In genomic region chr17:51507444-51507843, GRCh38 we compare ENCODE assay signal across 16 cellular contexts.
DNase-seq lines count a peak whose midpoint lies in the region; ATAC-seq and TF ChIP-seq lines count a peak whose summit lies in the region.
"Had no signal": no experiment of that assay in that cellular context is flagged by ENCODE, and none has a peak within 500 bp of the region (broad histone marks: within the 10 kb centered on the region; RNA-seq: fewer than 3 reads in every experiment).

No MANE protein-coding gene starts in this region.

- H3K27me3 Mint-ChIP-seq in neural progenitor cell (ENCODE audit: insufficient read depth, low read depth), result no peaks in the 10 kb centered on the region

- no peak for ATAC-seq in GM21526 (IDR thresholded peaks at IDR 0.05; ENCODE audit: low FRiP score, unreplicated experiment)
- ATAC-seq: GM23338, T-helper 17 cell had no signal

- H3K9ac ChIP-seq in Karpas-422 (ENCODE audit: low read length) (no peak overlapping the region), neural progenitor cell (no peak overlapping the region)

- peaks cover 15% of the 10 kb centered on the region for H3K4me1 Mint-ChIP-seq in neural progenitor cell

- peak; percentile 24 for DNase-seq in Karpas-422
- peak; percentile 84 for DNase-seq in NCI-H446 treated with DMSO at 0.1 percent for 48 hours (lab: John Stamatoyannopoulos, UW)
- DNase-seq in SK-MEL-5 (ENCODE audit: low read depth, low spot score), result peak; percentile 17
- no peak for DNase-seq in neural progenitor cell (ENCODE audit: low spot score)
- no peak for DNase-seq in COLO829 (ENCODE audit: low spot score)
- no peak for DNase-seq in activated CD4-positive, alpha-beta T cell treated with anti-CD3 and anti-CD28 coated beads for 48 hours
- DNase-seq: ACHN; AML-193; CD4-positive, CD25-positive, alpha-beta regulatory T cell; KG1; NCI-H1048; NCI-H2171; T-helper 17 cell had no signal

- H3K4me3 ChIP-seq in Karpas-422 (ENCODE audit: low read length) (no peak overlapping the region), neural progenitor cell (no peak overlapping the region)
- H3K4me3 ChIP-seq: GM23338 had no signal

- no peak for TF ChIP-seq CTCF in neural progenitor cell (IDR thresholded peaks at IDR 0.05)

- H3K27me3 ChIP-seq in Karpas-422 (ENCODE audit: low read length) (0 out of 2 replicates have a peak, but pooled peaks cover 2% of the 10 kb centered on the region), neural progenitor cell (peaks cover 4% of the 10 kb centered on the region)

- H3F3A ChIP-seq in neural progenitor cell (ENCODE audit: low read depth), result no peaks in the 10 kb centered on the region

- H3K4me1 ChIP-seq in Karpas-422 (ENCODE audit: low read length) (no peaks in the 10 kb centered on the region), neural progenitor cell (no peaks in the 10 kb centered on the region)

- in situ Hi-C loops in SK-MEL-5 (cut with HindIII; ENCODE audit: low pct_unique_long_range_greater_than_20kb, low sequenced_read_pairs), result no loop called here

- H3K36me3 ChIP-seq in Karpas-422 (ENCODE audit: insufficient read depth, low read length) (no peaks in the 10 kb centered on the region), neural progenitor cell (no peaks in the 10 kb centered on the region)

- no peaks in the 10 kb centered on the region for H3K36me3 Mint-ChIP-seq in neural progenitor cell
- H3K36me3 Mint-ChIP-seq: CD4-positive, CD25-positive, alpha-beta regulatory T cell had no signal

- H4K20me1 ChIP-seq in Karpas-422 (ENCODE audit: insufficient read depth, low read depth, low read length), result no peaks in the 10 kb centered on the region
- no peaks in the 10 kb centered on the region for H4K20me1 ChIP-seq in neural progenitor cell (ENCODE audit: low read depth)

- no peaks in the 10 kb centered on the region for H3K9me3 ChIP-seq in Karpas-422 (ENCODE audit: low read length)
- no peaks in the 10 kb centered on the region for H3K9me3 ChIP-seq in neural progenitor cell (ENCODE audit: low read depth)

- no peaks in the 10 kb centered on the region for H3K9me2 ChIP-seq in Karpas-422 (replicated peaks; ENCODE audit: insufficient read depth, low read length)

- H3K4me2 ChIP-seq in Karpas-422 (ENCODE audit: low read depth, low read length, poor library complexity, severe bottlenecking) (no peak overlapping the region), neural progenitor cell (no peak overlapping the region)
- H3K4me2 ChIP-seq: GM23338 had no signal

- no peak overlapping the region for H3K4me3 Mint-ChIP-seq in neural progenitor cell
- H3K4me3 Mint-ChIP-seq: CD4-positive, CD25-positive, alpha-beta regulatory T cell; GM23338; T-helper 17 cell had no signal

- H3K9me3 Mint-ChIP-seq in neural progenitor cell, result no peaks in the 10 kb centered on the region
- H3K9me3 Mint-ChIP-seq: GM23338 had no signal

- H3K27ac Mint-ChIP-seq in neural progenitor cell, result peak overlapping the region; percentile 27
- H3K27ac Mint-ChIP-seq: CD4-positive, CD25-positive, alpha-beta regulatory T cell; GM23338; T-helper 17 cell had no signal

- H3K79me2 ChIP-seq in Karpas-422 (ENCODE audit: low read length) (no peaks in the 10 kb centered on the region), neural progenitor cell (ENCODE audit: low read depth) (no peaks in the 10 kb centered on the region)

- H2AFZ ChIP-seq in Karpas-422 (ENCODE audit: low read length) (no peak overlapping the region), neural progenitor cell (replicated peaks) (no peak overlapping the region)
- H2AFZ ChIP-seq: GM23338 had no signal

- H3K27ac ChIP-seq in Karpas-422 (ENCODE audit: low read length), result no peak overlapping the region
- no peak overlapping the region for H3K27ac ChIP-seq in neural progenitor cell
- H3K27ac ChIP-seq: RWPE1 had no signal

Comparison
In these comparisons a context has a peak if more than half of its experiments do, and no peak if none do; other contexts are left out.
1. DNase-seq: peak in Karpas-422 (single experiment), NCI-H446 treated with DMSO at 0.1 percent for 48 hours (single experiment) and SK-MEL-5 (single experiment); none in neural progenitor cell (single experiment), COLO829 (single experiment) and activated CD4-positive, alpha-beta T cell treated with anti-CD3 and anti-CD28 coated beads for 48 hours (single experiment).